Comparison of ENCODE assay signal across 18 cellular contexts in genomic region chr22:40960137-40960536, GRCh38. TPM values are rescaled to one million over a fixed set of nuclear protein-coding genes. Genes with fewer than 3 reads are reported as not detected.
DNase-seq lines count a peak whose midpoint lies in the region; ATAC-seq and TF ChIP-seq lines count a peak whose summit lies in the region.
"Had no signal": no experiment of that assay in that cellular context is flagged by ENCODE, and none has a peak within 500 bp of the region (broad histone marks: within the 10 kb centered on the region; RNA-seq: fewer than 3 reads in every experiment).

No MANE protein-coding gene starts in this region.

- WGBS in lung, 2 donors: 56 to 84% methylated on average over 3 of the region's 3 CpGs

- peak; percentile 80 for ATAC-seq in lung (ENCODE audit: insufficient read depth, low FRiP score)
- ATAC-seq: gastroesophageal sphincter; GM12878; HCT116; stimulated activated naive CD8-positive, alpha-beta T cell treated with anti-CD3 and anti-CD28 coated beads, Interleukin-15, Interleukin-2, amounts not matched to agents 100 U/mL and 50 U/mL, for 24 hours had no signal

- CTCF ChIA-PET in CD8-positive, alpha-beta memory T cell (lab: Charles Lee): interaction anchor here (1.0 to 4.6 kb wide), 2 partner anchors 37 to 225 kb away, joined by 4 to 15 read pairs; no protein-coding TSS in a partner anchor

- peaks cover 5% of the 10 kb centered on the region for H3K4me1 Mint-ChIP-seq in CD14-positive monocyte
- H3K4me1 Mint-ChIP-seq in CD8-positive, alpha-beta memory T cell: peaks cover 12 to 32% (median 32%) of the 10 kb centered on the region in 3 donors

- peaks cover 55 to 80% of the 10 kb centered on the region in 2 donors for H3K36me3 Mint-ChIP-seq in CD14-positive monocyte
- peaks cover 0 to 60% (median 4%) of the 10 kb centered on the region in 3 donors for H3K36me3 Mint-ChIP-seq in CD8-positive, alpha-beta memory T cell

- H3K27ac Mint-ChIP-seq in CD14-positive monocyte: peak overlapping the region in 4 of 7 donors; percentile 52 to 82 (median 68)
- peak overlapping the region in 5 of 8 donors; percentile 4 to 85 (median 28) for H3K27ac Mint-ChIP-seq in CD8-positive, alpha-beta memory T cell
- H3K27ac Mint-ChIP-seq: activated naive CD4-positive, alpha-beta T cell treated with anti-CD3 and anti-CD28 coated beads for 36 hours had no signal

- POLR2A ChIA-PET in CD8-positive, alpha-beta memory T cell (lab: Charles Lee): no interaction called here

- peaks cover 0 to 3% (median 0%) of the 10 kb centered on the region in 3 donors for H3K27me3 Mint-ChIP-seq in CD14-positive monocyte (ENCODE audit: low read depth in 3 of 3)
- no peaks in the 10 kb centered on the region for H3K27me3 Mint-ChIP-seq in CD8-positive, alpha-beta memory T cell

- TF ChIP-seq CTCF in CD14-positive monocyte (IDR thresholded peaks at IDR 0.05) (no peak), VCaP (conservative IDR thresholded peaks at IDR 0.05) (no peak), lung (IDR thresholded peaks at IDR 0.05; ENCODE audit: control extremely low read depth, extremely low read depth) (no peak)

- H3K4me3 ChIP-seq in CD8-positive, alpha-beta memory T cell (ENCODE audit: low read length): no peak overlapping the region
- H3K4me3 ChIP-seq in lung: no peak overlapping the region
- H3K4me3 ChIP-seq: BLaER1, gastroesophageal sphincter, GM12878, SJSA1, spleen, vagina had no signal

- DNase-seq in CD14-positive monocyte (ENCODE audit: low spot score) (no peak), lung (ENCODE audit: low spot score) (peak; percentile 52), activated gamma-delta T cell (lab: John Stamatoyannopoulos, UW) (no peak), OCI-M1 (lab: John Stamatoyannopoulos, UW) (no peak)
- no peak for DNase-seq in CD8-positive, alpha-beta memory T cell
- no peak for DNase-seq in NK-92 treated with Interleukin-12 subunit alpha and Interleukin-12 subunit beta, amount 100 ng/mL, for 24 hours (lab: John Stamatoyannopoulos, UW)
- DNase-seq: activated naive CD4-positive, alpha-beta T cell treated with anti-CD3 and anti-CD28 coated beads for 36 hours; central memory CD4-positive, alpha-beta T cell; midbrain; spleen; stimulated activated naive CD8-positive, alpha-beta T cell treated with anti-CD3 and anti-CD28 coated beads, Interleukin-15, Interleukin-2, amounts not matched to agents 100 U/mL and 50 U/mL, for 24 hours had no signal

- no peak overlapping the region for H3K27ac ChIP-seq in CD8-positive, alpha-beta memory T cell (ENCODE audit: low read depth, low read length)
- H3K27ac ChIP-seq in VCaP (0 out of 2 replicates have a peak overlapping the region, but pooled peaks have one; percentile 63), lung (ENCODE audit: low read depth in 1 of 2, low read length in 1 of 2) (no peak overlapping the region)
- H3K27ac ChIP-seq: BLaER1, gastroesophageal sphincter, SJSA1, spleen, vagina had no signal

- H3K9me3 ChIP-seq in CD8-positive, alpha-beta memory T cell (ENCODE audit: low read length): no peaks in the 10 kb centered on the region
- no peaks in the 10 kb centered on the region for H3K9me3 ChIP-seq in lung (ENCODE audit: control insufficient read depth in 2 of 2, insufficient read depth in 1 of 2, low read length in 1 of 2)
- H3K9me3 ChIP-seq: BLaER1, gastroesophageal sphincter, SJSA1, spleen, vagina had no signal

- H3K36me3 ChIP-seq in CD8-positive, alpha-beta memory T cell (ENCODE audit: insufficient read depth, low read length): peaks cover 25% of the 10 kb centered on the region
- H3K36me3 ChIP-seq in lung (ENCODE audit: control insufficient read depth in 2 of 2, insufficient read depth in 2 of 2, low read length in 2 of 2): peaks cover 13 to 27% of the 10 kb centered on the region in 2 donors

- H3K4me3 Mint-ChIP-seq in CD14-positive monocyte: peak overlapping the region in 1 of 2 donors; percentile 0
- H3K4me3 Mint-ChIP-seq in CD8-positive, alpha-beta memory T cell: no peak overlapping the region
- H3K4me3 Mint-ChIP-seq: activated naive CD4-positive, alpha-beta T cell treated with anti-CD3 and anti-CD28 coated beads for 36 hours had no signal

- no peaks in the 10 kb centered on the region for H3K27me3 ChIP-seq in CD8-positive, alpha-beta memory T cell (ENCODE audit: insufficient read depth, low read length, poor library complexity, severe bottlenecking)
- H3K27me3 ChIP-seq in lung (ENCODE audit: control insufficient read depth, insufficient read depth): no peaks in the 10 kb centered on the region
- H3K27me3 ChIP-seq: BLaER1, gastroesophageal sphincter, SJSA1, spleen, vagina had no signal

- no peaks in the 10 kb centered on the region for H3K4me1 ChIP-seq in CD8-positive, alpha-beta memory T cell (ENCODE audit: insufficient read depth, low read length)
- peaks cover 0 to 4% of the 10 kb centered on the region in 2 donors for H3K4me1 ChIP-seq in lung (ENCODE audit: control insufficient read depth in 2 of 2, insufficient read depth in 2 of 2, low read length in 2 of 2)
- H3K4me1 ChIP-seq: SJSA1, vagina had no signal

- H3K9me3 Mint-ChIP-seq in CD14-positive monocyte: peaks cover 0 to 2% (median 0%) of the 10 kb centered on the region in 7 donors
- H3K9me3 Mint-ChIP-seq in CD8-positive, alpha-beta memory T cell: peaks cover 0 to 1% (median 0%) of the 10 kb centered on the region in 5 donors
- H3K9me3 Mint-ChIP-seq: activated naive CD4-positive, alpha-beta T cell treated with anti-CD3 and anti-CD28 coated beads for 36 hours had no signal

- intact Hi-C loops in CD14-positive monocyte (cut with micrococcal nuclease): no loop called here

RNA-seq across cellular contexts. Expression of gene RBX1, which starts 9.0 kb away (rescaled TPM):
- polyA plus RNA-seq in CD14-positive monocyte (100 to 1,000 TPM; 224 to 247 TPM), lung (100 to 1,000 TPM in 1 of 2 donors, 10 to 100 TPM in 1; 72.2 to 144 TPM)
- total RNA-seq in CD8-positive, alpha-beta memory T cell: 10 to 100 TPM; 88.3 to 88.8 TPM
- 147 TPM for polyA plus RNA-seq in CD8-positive, alpha-beta memory T cell
- 10 to 100 TPM; 44.8 to 55.8 TPM for total RNA-seq in lung
